Comparison of ENCODE assay signal across 1 cellular context in genomic region chr11:40867991-40868685, GRCh38.
TF ChIP-seq lines count a peak whose summit lies in the region.

No MANE protein-coding gene starts in this region.

TF ChIP-seq in K562, 482 proteins besides CTCF, POLR2A, EP300 and RAD21 (continued from another document):
- peak; percentile 57; the same call in 1 of the 2 replicates for TF ChIP-seq ZNF316 (IDR thresholded peaks at IDR 0.05)
- no peak for TF ChIP-seq CREBBP (IDR thresholded peaks at IDR 0.05; ENCODE audit: low read depth, low read length)
- no peak for TF ChIP-seq ZSCAN32 (CRISPR knock-in tag; IDR thresholded peaks at IDR 0.05)
- no peak for TF ChIP-seq SP2 (IDR thresholded peaks at IDR 0.05; ENCODE audit: extremely low read depth, low read depth, low read length, poor library complexity, severe bottlenecking)
- peak; percentile 68; the same call in 1 of the 2 replicates for TF ChIP-seq MAFF (IDR thresholded peaks at IDR 0.05; ENCODE audit: low read length)
- TF ChIP-seq ZFP91 (CRISPR knock-in tag; IDR thresholded peaks at IDR 0.05) = no peak
- peak; percentile 79 for TF ChIP-seq MAFG (tag; conservative IDR thresholded peaks at IDR 0.05)
- no peak for TF ChIP-seq PPARD (CRISPR knock-in tag; IDR thresholded peaks at IDR 0.05)
- peak; percentile 71 for TF ChIP-seq MAFK (IDR thresholded peaks at IDR 0.05; ENCODE audit: low read length)
- no peak for TF ChIP-seq TSHZ1 (CRISPR knock-in tag; IDR thresholded peaks at IDR 0.05)
- TF ChIP-seq ZNF561 (CRISPR knock-in tag; conservative IDR thresholded peaks at IDR 0.05) = no peak
- no peak for TF ChIP-seq ZNF384 (IDR thresholded peaks at IDR 0.05; ENCODE audit: low read depth, low read length)
